ENCODE assay signal across 7 cellular contexts in the genomic region with DNA sequence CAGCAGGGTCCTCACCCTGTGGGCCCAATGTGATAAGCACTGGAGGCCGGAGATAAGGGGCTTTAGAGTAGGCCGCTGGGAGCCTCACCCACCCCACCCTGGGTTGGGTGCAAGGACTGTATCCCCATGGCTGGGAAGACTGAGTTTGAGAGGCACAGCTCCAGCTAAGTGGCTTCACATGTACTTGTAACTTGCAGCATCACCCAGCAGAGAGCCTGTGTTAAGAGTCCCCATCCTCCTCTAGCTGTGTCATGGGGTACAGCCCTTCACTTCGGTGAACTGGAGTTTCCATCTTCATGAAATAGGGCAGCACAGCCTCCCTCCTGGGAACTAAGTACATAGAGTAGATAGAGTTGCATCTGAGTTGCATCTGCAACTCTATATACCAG. TPM values are rescaled to one million over a fixed set of nuclear protein-coding genes. Genes with fewer than 3 reads are reported as not detected.
A peak's percentile ranks its signal among the peaks of the same experiment; 100 is the strongest.
DNase-seq lines count a peak whose midpoint lies in the region; ATAC-seq and TF ChIP-seq lines count a peak whose summit lies in the region.
"Had no signal": no experiment of that assay in that cellular context is flagged by ENCODE, and none has a peak within 500 bp of the region (broad histone marks: within the 10 kb centered on the region; RNA-seq: fewer than 3 reads in every experiment).

No MANE protein-coding gene starts in this region.

- TF ChIP-seq CTCF in BJ (IDR thresholded peaks at IDR 0.05; ENCODE audit: insufficient read depth, low read depth, low read length): no peak
- no peak for TF ChIP-seq CTCF in left lung (IDR thresholded peaks at IDR 0.05)

- peaks cover 2% of the 10 kb centered on the region for H3K36me3 Mint-ChIP-seq in T-helper 17 cell (ENCODE audit: low read depth)

- peak overlapping the region; percentile 93; the same call in 1 of the 2 replicates for H3K4me3 ChIP-seq in BJ (ENCODE audit: low read depth, low read length)
- peak overlapping the region; percentile 76 to 90 for H3K4me3 ChIP-seq in left lung

- peak overlapping the region; percentile 90 for H3K4me3 Mint-ChIP-seq in T-helper 17 cell

- POLR2A ChIA-PET in BJ (lab: Charles Lee): no interaction called here

- peaks cover 10% of the 10 kb centered on the region for H3K36me3 ChIP-seq in BJ (ENCODE audit: control insufficient read depth, insufficient read depth, low read length)
- peaks cover 0 to 17% of the 10 kb centered on the region in 2 donors for H3K36me3 ChIP-seq in left lung

- H3K27ac Mint-ChIP-seq in T-helper 17 cell: peak overlapping the region; percentile 61

- peaks cover 24% of the 10 kb centered on the region for H3K4me1 Mint-ChIP-seq in T-helper 17 cell

- no peaks in the 10 kb centered on the region for H3K9me3 ChIP-seq in T-helper 17 cell (ENCODE audit: control insufficient read depth, low read length, poor library complexity, severe bottlenecking)
- no peaks in the 10 kb centered on the region for H3K9me3 ChIP-seq in left lung

- H3K27ac ChIP-seq in left lung: no peak overlapping the region
- H3K27ac ChIP-seq: HL-60 had no signal

- H3K27me3 ChIP-seq in BJ (ENCODE audit: control insufficient read depth, insufficient read depth, low read length) (no peaks in the 10 kb centered on the region), left lung (peaks cover 0 to 25% of the 10 kb centered on the region in 2 donors)

- H3K27me3 Mint-ChIP-seq in T-helper 17 cell: no peaks in the 10 kb centered on the region

- peaks cover 23 to 40% of the 10 kb centered on the region in 2 donors for H3K4me1 ChIP-seq in left lung

- no peak for ATAC-seq in T-helper 17 cell
- ATAC-seq in left lung: no peak
- no peak for ATAC-seq in GM21717 (IDR thresholded peaks at IDR 0.05; ENCODE audit: unreplicated experiment)

- CTCF ChIA-PET in BJ (lab: Yijun Ruan, JAX): interaction anchor here (1.1 to 17.9 kb wide), 3 partner anchors 34 to 48 kb away, joined by 3 to 874 read pairs (median 4); partner anchors contain the start of gene HOOK2

- intact Hi-C loops in left lung (cut with DNase I): loop anchor here in 1 of 2 donors (5.0 kb wide), 1 partner anchor 33 kb away; no protein-coding TSS in a partner anchor

- DNase-seq in BJ (ENCODE audit: low read depth) (no peak), T-helper 17 cell (no peak), left lung (no peak), COLO829 (ENCODE audit: low spot score) (no peak), DMS 273 treated with DMSO at 0.1 percent for 48 hours (lab: John Stamatoyannopoulos, UW) (no peak)

RNA-seq across cellular contexts. Expression of gene PRDX2, which starts 1.3 kb away (rescaled TPM):
- 165 and 267 TPM in 2 replicates for polyA plus RNA-seq in BJ (2011; rRNA removed)
- 134 and 154 TPM in 2 replicates for polyA minus RNA-seq in BJ (2011; rRNA and poly(A)+ RNA removed)
- total RNA-seq in T-helper 17 cell (10 to 100 TPM; 92.6 to 97.0 TPM), left lung (100 to 1,000 TPM; 186 to 217 TPM)

RNA-seq across cellular contexts. Expression of gene THSD8, which starts 1.5 kb away (rescaled TPM):
- polyA plus RNA-seq in BJ (2011; rRNA removed): 0.75 and 2.6 TPM in 2 replicates
- polyA minus RNA-seq in BJ (2011; rRNA and poly(A)+ RNA removed): 4.6 and 5.3 TPM in 2 replicates
- 1 to 10 TPM in 1 of 2 donors, under 1 TPM in 1; 0.85 to 3.0 TPM for total RNA-seq in T-helper 17 cell
- total RNA-seq in left lung: 1 to 10 TPM; 6.6 to 9.0 TPM

RNA-seq across cellular contexts. Expression of gene RNASEH2A, which starts 6.0 kb away (rescaled TPM):
- polyA plus RNA-seq in BJ (2011; rRNA removed): 19.9 and 30.3 TPM in 2 replicates
- polyA minus RNA-seq in BJ (2011; rRNA and poly(A)+ RNA removed): 12.1 and 15.4 TPM in 2 replicates
- 1 to 10 TPM; 3.1 to 5.7 TPM for total RNA-seq in T-helper 17 cell
- 10 to 100 TPM; 10.9 to 16.6 TPM for total RNA-seq in left lung

RNA-seq across cellular contexts. Expression of gene JUNB, which starts 9.1 kb away (rescaled TPM):
- 36.8 and 49.4 TPM in 2 replicates for polyA plus RNA-seq in BJ (2011; rRNA removed)
- polyA minus RNA-seq in BJ (2011; rRNA and poly(A)+ RNA removed): 15.3 and 17.3 TPM in 2 replicates
- total RNA-seq in T-helper 17 cell: 1,000 to 10,000 TPM; 1,500 to 1,584 TPM
- total RNA-seq in left lung: 100 to 1,000 TPM; 131 to 135 TPM

RNA-seq across cellular contexts. Expression of gene HOOK2, which starts 25.0 kb away (rescaled TPM):
- polyA plus RNA-seq in BJ (2011; rRNA removed): 6.3 and 10.4 TPM in 2 replicates
- 7.0 and 8.1 TPM in 2 replicates for polyA minus RNA-seq in BJ (2011; rRNA and poly(A)+ RNA removed)
- 10 to 100 TPM; 14.9 to 19.3 TPM for total RNA-seq in T-helper 17 cell
- total RNA-seq in left lung: 10 to 100 TPM; 57.7 to 57.9 TPM
